ENCODE assay signal across 1 cellular context in the genomic region with DNA sequence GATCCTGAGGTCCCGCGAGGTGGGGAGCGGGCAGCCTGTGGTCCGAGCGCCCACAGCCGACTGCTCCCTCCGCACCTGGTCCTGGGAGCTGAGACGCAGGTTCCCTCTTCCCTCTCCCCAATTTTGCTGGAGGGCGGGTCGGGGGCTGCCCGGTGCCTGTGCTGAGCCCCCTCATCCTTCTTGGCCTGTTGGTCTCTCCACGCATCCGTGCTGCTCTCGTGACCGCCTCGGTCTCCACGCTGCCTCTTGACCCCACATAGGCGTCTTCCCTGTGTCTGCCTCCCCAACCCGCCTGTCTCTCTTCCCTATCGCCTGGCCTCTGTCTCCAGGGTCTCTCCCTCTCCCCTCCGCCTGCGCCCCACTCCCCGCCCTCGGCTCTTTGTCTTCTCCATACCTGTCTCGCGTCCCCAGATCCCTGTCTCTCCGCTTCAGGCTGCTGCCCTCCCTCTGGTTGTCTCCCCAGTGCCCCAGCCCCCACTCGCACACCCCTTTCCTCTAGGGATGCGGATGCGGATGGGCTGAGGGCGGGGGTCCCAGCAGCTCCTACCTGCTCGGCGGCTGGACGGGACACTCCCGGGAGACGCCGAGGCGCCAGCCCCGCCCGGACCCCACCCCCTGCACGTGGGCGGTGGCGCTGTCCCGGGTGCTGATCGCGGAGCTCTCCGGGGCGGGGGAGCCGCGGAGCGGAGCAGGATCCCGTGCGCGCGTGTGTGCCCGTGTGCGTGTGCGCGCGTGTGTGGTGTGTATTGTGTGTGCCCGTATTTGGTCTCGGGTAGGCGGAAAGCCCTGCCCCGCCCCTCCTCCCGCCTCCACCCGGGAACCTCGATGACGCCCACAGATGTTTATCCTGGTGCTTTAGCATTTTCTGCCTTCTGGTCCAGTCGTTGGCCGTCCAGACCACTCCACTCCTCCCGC.
TF ChIP-seq lines count a peak whose summit lies in the region.

A gene (minus strand): TSS at position 720 of the 915 bp plus-strand sequence. CDS start 1,248 bp downstream, outside the sequence.

TF ChIP-seq in K562, 482 proteins besides CTCF, POLR2A, EP300 and RAD21 (continued from another document and continues in another):
- TF ChIP-seq, protein P1, sequence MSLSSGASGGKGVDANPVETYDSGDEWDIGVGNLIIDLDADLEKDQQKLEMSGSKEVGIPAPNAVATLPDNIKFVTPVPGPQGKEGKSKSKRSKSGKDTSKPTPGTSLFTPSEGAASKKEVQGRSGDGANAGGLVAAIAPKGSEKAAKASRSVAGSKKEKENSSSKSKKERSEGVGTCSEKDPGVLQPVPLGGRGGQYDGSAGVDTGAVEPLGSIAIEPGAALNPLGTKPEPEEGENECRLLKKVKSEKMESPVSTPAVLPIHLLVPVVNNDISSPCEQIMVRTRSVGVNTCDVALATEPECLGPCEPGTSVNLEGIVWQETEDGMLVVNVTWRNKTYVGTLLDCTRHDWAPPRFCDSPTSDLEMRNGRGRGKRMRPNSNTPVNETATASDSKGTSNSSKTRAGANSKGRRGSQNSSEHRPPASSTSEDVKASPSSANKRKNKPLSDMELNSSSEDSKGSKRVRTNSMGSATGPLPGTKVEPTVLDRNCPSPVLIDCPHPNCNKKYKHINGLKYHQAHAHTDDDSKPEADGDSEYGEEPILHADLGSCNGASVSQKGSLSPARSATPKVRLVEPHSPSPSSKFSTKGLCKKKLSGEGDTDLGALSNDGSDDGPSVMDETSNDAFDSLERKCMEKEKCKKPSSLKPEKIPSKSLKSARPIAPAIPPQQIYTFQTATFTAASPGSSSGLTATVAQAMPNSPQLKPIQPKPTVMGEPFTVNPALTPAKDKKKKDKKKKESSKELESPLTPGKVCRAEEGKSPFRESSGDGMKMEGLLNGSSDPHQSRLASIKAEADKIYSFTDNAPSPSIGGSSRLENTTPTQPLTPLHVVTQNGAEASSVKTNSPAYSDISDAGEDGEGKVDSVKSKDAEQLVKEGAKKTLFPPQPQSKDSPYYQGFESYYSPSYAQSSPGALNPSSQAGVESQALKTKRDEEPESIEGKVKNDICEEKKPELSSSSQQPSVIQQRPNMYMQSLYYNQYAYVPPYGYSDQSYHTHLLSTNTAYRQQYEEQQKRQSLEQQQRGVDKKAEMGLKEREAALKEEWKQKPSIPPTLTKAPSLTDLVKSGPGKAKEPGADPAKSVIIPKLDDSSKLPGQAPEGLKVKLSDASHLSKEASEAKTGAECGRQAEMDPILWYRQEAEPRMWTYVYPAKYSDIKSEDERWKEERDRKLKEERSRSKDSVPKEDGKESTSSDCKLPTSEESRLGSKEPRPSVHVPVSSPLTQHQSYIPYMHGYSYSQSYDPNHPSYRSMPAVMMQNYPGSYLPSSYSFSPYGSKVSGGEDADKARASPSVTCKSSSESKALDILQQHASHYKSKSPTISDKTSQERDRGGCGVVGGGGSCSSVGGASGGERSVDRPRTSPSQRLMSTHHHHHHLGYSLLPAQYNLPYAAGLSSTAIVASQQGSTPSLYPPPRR (CRISPR knock-in tag; IDR thresholded peaks at IDR 0.05; ENCODE audit: borderline replicate concordance), result no peak
- TF ChIP-seq NONO (IDR thresholded peaks at IDR 0.05; ENCODE audit: low read depth in 2 of 2, low read length in 1 of 2), result no peak
- no peak for TF ChIP-seq KLF16 (IDR thresholded peaks at IDR 0.05)
- TF ChIP-seq BDP1 (IDR thresholded peaks at IDR 0.05; ENCODE audit: insufficient read depth, insufficient read length), result no peak
- peak; percentile 29 to 37; a peak in 1 of 4 replicates for TF ChIP-seq FOXK2 (conservative IDR thresholded peaks at IDR 0.05 in 1 of 2, IDR thresholded peaks at IDR 0.05 in 1 of 2; ENCODE audit: low read depth in 2 of 2)
- TF ChIP-seq, protein P2, sequence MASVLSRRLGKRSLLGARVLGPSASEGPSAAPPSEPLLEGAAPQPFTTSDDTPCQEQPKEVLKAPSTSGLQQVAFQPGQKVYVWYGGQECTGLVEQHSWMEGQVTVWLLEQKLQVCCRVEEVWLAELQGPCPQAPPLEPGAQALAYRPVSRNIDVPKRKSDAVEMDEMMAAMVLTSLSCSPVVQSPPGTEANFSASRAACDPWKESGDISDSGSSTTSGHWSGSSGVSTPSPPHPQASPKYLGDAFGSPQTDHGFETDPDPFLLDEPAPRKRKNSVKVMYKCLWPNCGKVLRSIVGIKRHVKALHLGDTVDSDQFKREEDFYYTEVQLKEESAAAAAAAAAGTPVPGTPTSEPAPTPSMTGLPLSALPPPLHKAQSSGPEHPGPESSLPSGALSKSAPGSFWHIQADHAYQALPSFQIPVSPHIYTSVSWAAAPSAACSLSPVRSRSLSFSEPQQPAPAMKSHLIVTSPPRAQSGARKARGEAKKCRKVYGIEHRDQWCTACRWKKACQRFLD (CRISPR knock-in tag; IDR thresholded peaks at IDR 0.05), result peak; percentile 2; the same call in 1 of the 2 replicates
- no peak for TF ChIP-seq ZNF146 (CRISPR knock-in tag; IDR thresholded peaks at IDR 0.05; ENCODE audit: unreplicated experiment)
- TF ChIP-seq, protein P3, sequence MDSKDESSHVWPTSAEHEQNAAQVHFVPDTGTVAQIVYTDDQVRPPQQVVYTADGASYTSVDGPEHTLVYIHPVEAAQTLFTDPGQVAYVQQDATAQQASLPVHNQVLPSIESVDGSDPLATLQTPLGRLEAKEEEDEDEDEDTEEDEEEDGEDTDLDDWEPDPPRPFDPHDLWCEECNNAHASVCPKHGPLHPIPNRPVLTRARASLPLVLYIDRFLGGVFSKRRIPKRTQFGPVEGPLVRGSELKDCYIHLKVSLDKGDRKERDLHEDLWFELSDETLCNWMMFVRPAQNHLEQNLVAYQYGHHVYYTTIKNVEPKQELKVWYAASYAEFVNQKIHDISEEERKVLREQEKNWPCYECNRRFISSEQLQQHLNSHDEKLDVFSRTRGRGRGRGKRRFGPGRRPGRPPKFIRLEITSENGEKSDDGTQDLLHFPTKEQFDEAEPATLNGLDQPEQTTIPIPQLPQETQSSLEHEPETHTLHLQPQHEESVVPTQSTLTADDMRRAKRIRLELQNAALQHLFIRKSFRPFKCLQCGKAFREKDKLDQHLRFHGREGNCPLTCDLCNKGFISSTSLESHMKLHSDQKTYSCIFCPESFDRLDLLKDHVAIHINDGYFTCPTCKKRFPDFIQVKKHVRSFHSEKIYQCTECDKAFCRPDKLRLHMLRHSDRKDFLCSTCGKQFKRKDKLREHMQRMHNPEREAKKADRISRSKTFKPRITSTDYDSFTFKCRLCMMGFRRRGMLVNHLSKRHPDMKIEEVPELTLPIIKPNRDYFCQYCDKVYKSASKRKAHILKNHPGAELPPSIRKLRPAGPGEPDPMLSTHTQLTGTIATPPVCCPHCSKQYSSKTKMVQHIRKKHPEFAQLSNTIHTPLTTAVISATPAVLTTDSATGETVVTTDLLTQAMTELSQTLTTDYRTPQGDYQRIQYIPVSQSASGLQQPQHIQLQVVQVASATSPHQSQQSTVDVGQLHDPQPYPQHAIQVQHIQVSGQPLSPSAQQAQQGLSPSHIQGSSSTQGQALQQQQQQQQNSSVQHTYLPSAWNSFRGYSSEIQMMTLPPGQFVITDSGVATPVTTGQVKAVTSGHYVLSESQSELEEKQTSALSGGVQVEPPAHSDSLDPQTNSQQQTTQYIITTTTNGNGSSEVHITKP (IDR thresholded peaks at IDR 0.05; ENCODE audit: partially characterized antibody), result no peak
- no peak for TF ChIP-seq ZKSCAN8 (CRISPR knock-in tag; IDR thresholded peaks at IDR 0.05)
- no peak for TF ChIP-seq ZNF778 (CRISPR knock-in tag; IDR thresholded peaks at IDR 0.05)
- peak; percentile 96 for TF ChIP-seq NR3C1 (CRISPR knock-in tag; IDR thresholded peaks at IDR 0.05)
- no peak for TF ChIP-seq SMARCA5 (IDR thresholded peaks at IDR 0.05)
- no peak for TF ChIP-seq BRD9 (IDR thresholded peaks at IDR 0.05; ENCODE audit: low read depth, partially characterized antibody)
- TF ChIP-seq SMC3 (conservative IDR thresholded peaks at IDR 0.05; ENCODE audit: insufficient read depth, low read depth, low read length), result no peak
- TF ChIP-seq ZC3H11A (IDR thresholded peaks at IDR 0.05; ENCODE audit: low read depth, low read length), result no peak
- TF ChIP-seq HIVEP1 (CRISPR knock-in tag; IDR thresholded peaks at IDR 0.05), result no peak
- TF ChIP-seq, protein P4, sequence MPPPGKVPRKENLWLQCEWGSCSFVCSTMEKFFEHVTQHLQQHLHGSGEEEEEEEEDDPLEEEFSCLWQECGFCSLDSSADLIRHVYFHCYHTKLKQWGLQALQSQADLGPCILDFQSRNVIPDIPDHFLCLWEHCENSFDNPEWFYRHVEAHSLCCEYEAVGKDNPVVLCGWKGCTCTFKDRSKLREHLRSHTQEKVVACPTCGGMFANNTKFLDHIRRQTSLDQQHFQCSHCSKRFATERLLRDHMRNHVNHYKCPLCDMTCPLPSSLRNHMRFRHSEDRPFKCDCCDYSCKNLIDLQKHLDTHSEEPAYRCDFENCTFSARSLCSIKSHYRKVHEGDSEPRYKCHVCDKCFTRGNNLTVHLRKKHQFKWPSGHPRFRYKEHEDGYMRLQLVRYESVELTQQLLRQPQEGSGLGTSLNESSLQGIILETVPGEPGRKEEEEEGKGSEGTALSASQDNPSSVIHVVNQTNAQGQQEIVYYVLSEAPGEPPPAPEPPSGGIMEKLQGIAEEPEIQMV (tag; conservative IDR thresholded peaks at IDR 0.05; ENCODE audit: low read depth), result no peak
- TF ChIP-seq, protein P5, sequence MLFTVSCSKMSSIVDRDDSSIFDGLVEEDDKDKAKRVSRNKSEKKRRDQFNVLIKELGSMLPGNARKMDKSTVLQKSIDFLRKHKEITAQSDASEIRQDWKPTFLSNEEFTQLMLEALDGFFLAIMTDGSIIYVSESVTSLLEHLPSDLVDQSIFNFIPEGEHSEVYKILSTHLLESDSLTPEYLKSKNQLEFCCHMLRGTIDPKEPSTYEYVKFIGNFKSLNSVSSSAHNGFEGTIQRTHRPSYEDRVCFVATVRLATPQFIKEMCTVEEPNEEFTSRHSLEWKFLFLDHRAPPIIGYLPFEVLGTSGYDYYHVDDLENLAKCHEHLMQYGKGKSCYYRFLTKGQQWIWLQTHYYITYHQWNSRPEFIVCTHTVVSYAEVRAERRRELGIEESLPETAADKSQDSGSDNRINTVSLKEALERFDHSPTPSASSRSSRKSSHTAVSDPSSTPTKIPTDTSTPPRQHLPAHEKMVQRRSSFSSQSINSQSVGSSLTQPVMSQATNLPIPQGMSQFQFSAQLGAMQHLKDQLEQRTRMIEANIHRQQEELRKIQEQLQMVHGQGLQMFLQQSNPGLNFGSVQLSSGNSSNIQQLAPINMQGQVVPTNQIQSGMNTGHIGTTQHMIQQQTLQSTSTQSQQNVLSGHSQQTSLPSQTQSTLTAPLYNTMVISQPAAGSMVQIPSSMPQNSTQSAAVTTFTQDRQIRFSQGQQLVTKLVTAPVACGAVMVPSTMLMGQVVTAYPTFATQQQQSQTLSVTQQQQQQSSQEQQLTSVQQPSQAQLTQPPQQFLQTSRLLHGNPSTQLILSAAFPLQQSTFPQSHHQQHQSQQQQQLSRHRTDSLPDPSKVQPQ (CRISPR knock-in tag; IDR thresholded peaks at IDR 0.05; ENCODE audit: borderline replicate concordance), result no peak
- TF ChIP-seq PYGO2 (tag; IDR thresholded peaks at IDR 0.05), result no peak
- no peak for TF ChIP-seq ZNF384 (IDR thresholded peaks at IDR 0.05; ENCODE audit: low read depth, low read length)
- no peak; the same call in 1 of the 2 replicates for TF ChIP-seq CTBP1 (IDR thresholded peaks at IDR 0.05; ENCODE audit: borderline replicate concordance)
- peak; percentile 96 to 99 for TF ChIP-seq MAZ (CRISPR knock-in tag; conservative IDR thresholded peaks at IDR 0.05 in 1 of 2, IDR thresholded peaks at IDR 0.05 in 1 of 2)
- TF ChIP-seq TEAD4 (IDR thresholded peaks at IDR 0.05; ENCODE audit: low read length), result no peak
- TF ChIP-seq TEAD4 (CRISPR knock-in tag; IDR thresholded peaks at IDR 0.05; ENCODE audit: borderline replicate concordance), result 0 out of 2 replicates have a peak, but pooled peaks have one; percentile 12
- TF ChIP-seq, protein P6, sequence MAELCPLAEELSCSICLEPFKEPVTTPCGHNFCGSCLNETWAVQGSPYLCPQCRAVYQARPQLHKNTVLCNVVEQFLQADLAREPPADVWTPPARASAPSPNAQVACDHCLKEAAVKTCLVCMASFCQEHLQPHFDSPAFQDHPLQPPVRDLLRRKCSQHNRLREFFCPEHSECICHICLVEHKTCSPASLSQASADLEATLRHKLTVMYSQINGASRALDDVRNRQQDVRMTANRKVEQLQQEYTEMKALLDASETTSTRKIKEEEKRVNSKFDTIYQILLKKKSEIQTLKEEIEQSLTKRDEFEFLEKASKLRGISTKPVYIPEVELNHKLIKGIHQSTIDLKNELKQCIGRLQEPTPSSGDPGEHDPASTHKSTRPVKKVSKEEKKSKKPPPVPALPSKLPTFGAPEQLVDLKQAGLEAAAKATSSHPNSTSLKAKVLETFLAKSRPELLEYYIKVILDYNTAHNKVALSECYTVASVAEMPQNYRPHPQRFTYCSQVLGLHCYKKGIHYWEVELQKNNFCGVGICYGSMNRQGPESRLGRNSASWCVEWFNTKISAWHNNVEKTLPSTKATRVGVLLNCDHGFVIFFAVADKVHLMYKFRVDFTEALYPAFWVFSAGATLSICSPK (IDR thresholded peaks at IDR 0.05; ENCODE audit: borderline replicate concordance), result no peak
- no peak for TF ChIP-seq NFATC3 (IDR thresholded peaks at IDR 0.05)
- TF ChIP-seq C11orf30 (IDR thresholded peaks at IDR 0.05; ENCODE audit: low read depth), result no peak
- 0 out of 2 replicates have a peak, but pooled peaks have one; percentile 50 for TF ChIP-seq ZBTB17 (CRISPR knock-in tag; IDR thresholded peaks at IDR 0.05)
- TF ChIP-seq THRAP3 (IDR thresholded peaks at IDR 0.05; ENCODE audit: borderline replicate concordance), result no peak
- TF ChIP-seq, protein P7, sequence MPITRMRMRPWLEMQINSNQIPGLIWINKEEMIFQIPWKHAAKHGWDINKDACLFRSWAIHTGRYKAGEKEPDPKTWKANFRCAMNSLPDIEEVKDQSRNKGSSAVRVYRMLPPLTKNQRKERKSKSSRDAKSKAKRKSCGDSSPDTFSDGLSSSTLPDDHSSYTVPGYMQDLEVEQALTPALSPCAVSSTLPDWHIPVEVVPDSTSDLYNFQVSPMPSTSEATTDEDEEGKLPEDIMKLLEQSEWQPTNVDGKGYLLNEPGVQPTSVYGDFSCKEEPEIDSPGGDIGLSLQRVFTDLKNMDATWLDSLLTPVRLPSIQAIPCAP (CRISPR knock-in tag; IDR thresholded peaks at IDR 0.05; ENCODE audit: borderline replicate concordance), result no peak
- TF ChIP-seq ZNF644 (tag; IDR thresholded peaks at IDR 0.05; ENCODE audit: low read depth), result no peak
